ENCODE assay signal across 33 cellular contexts in genomic region chr1:22643928-22644327, GRCh38. TPM values are rescaled to one million over a fixed set of nuclear protein-coding genes. Genes with fewer than 3 reads are reported as not detected.
DNase-seq lines count a peak whose midpoint lies in the region; FAIRE-seq and TF ChIP-seq lines count a peak whose summit lies in the region.
"Had no signal": no experiment of that assay in that cellular context is flagged by ENCODE, and none has a peak within 500 bp of the region (broad histone marks: within the 10 kb centered on the region; RNA-seq: fewer than 3 reads in every experiment).

No MANE protein-coding gene starts in this region.

- no peak overlapping the region for H2AK5ac ChIP-seq in H1 (ENCODE audit: low read depth, low read length)

- no peak overlapping the region for H4K91ac ChIP-seq in H1 (replicated peaks; ENCODE audit: insufficient read length, low read length)

- no peak overlapping the region for H3K27ac Mint-ChIP-seq in Caco-2 (ENCODE audit: unreplicated experiment)
- H3K27ac Mint-ChIP-seq: activated naive CD8-positive, alpha-beta T cell; CD4-positive, CD25-positive, alpha-beta regulatory T cell; naive B cell had no signal

- no peak overlapping the region for H2BK5ac ChIP-seq in H1 (ENCODE audit: low read depth, low read length)

- H3K14ac ChIP-seq in H1 (ENCODE audit: insufficient read length) = no peak overlapping the region

- H3K18ac ChIP-seq in H1 (ENCODE audit: extremely low read depth, low read length) = no peak overlapping the region

- H3K27me3 ChIP-seq in breast epithelium (no peaks in the 10 kb centered on the region), mammary epithelial cell (ENCODE audit: insufficient read depth, low read length) (no peaks in the 10 kb centered on the region), H1 (replicated peaks in 1 of 4; ENCODE audit: control insufficient read depth in 3 of 4, extremely low read depth in 1 of 4, insufficient read depth in 3 of 4, low read length in 3 of 4) (no peaks in the 10 kb centered on the region; a peak in 1 of 7 replicates), osteoblast (ENCODE audit: insufficient read depth, low read length) (peaks cover 3% of the 10 kb centered on the region), tibial nerve (peaks cover 0 to 13% of the 10 kb centered on the region in 2 donors), Caco-2 (replicated peaks; ENCODE audit: control insufficient read depth, insufficient read depth, low read length) (no peaks in the 10 kb centered on the region)
- H3K27me3 ChIP-seq: ascending aorta had no signal

- TF ChIP-seq EP300 in H1 (IDR thresholded peaks at IDR 0.05; ENCODE audit: borderline replicate concordance in 1 of 2, low read depth in 2 of 2, low read length in 2 of 2) (no peak), tibial nerve (IDR thresholded peaks at IDR 0.05) (no peak)

- H3K4me3 ChIP-seq in breast epithelium = peak overlapping the region; percentile 27 to 42 (median 41)
- H3K4me3 ChIP-seq in mammary epithelial cell (replicated peaks in 1 of 3; ENCODE audit: insufficient read depth in 1 of 3, low read depth in 2 of 3, low read length in 3 of 3) = no peak overlapping the region
- H3K4me3 ChIP-seq in H1 (ENCODE audit: extremely low read depth in 1 of 4, insufficient read depth in 2 of 4, low read depth in 3 of 4, low read length in 4 of 4) = no peak overlapping the region
- no peak overlapping the region for H3K4me3 ChIP-seq in osteoblast (ENCODE audit: insufficient read depth, low read length)
- peak overlapping the region; percentile 3 to 47 (median 13) for H3K4me3 ChIP-seq in tibial nerve
- H3K4me3 ChIP-seq in Caco-2 (ENCODE audit: low read depth, low read length) = no peak overlapping the region
- H3K4me3 ChIP-seq: prostate gland had no signal

- H4K5ac ChIP-seq in H1 (ENCODE audit: insufficient read length, low read depth, low read length) = no peak overlapping the region

- H2AFZ ChIP-seq in mammary epithelial cell (ENCODE audit: low read depth, low read length) (no peak overlapping the region), H1 (ENCODE audit: low read length) (no peak overlapping the region), osteoblast (ENCODE audit: low read length) (no peak overlapping the region)

- in situ Hi-C loops in mammary epithelial cell (cut with MboI; ENCODE audit: low sequenced_read_pairs in 2 of 2) = no loop called here

- H4K20me1 ChIP-seq in mammary epithelial cell (ENCODE audit: insufficient read depth, low read length) (no peaks in the 10 kb centered on the region), H1 (replicated peaks in 1 of 2; ENCODE audit: control insufficient read depth in 1 of 2, insufficient read depth in 2 of 2, low read length in 2 of 2) (no peaks in the 10 kb centered on the region), osteoblast (ENCODE audit: insufficient read depth, low read length) (peaks cover 2% of the 10 kb centered on the region)

- CTCF ChIA-PET in mammary epithelial cell (lab: Charles Lee; ENCODE audit: low non-redundant PET) (no interaction called here), H1 (lab: Charles Lee; ENCODE audit: partially characterized antibody) (interaction anchor here (1.1 to 5.8 kb wide), 6 partner anchors 12 to 117 kb away, joined by 3 to 70 read pairs (median 22); no protein-coding TSS in a partner anchor), Caco-2 (lab: Charles Lee) (no interaction called here)

- no peak for TF ChIP-seq CTCF in breast epithelium (IDR thresholded peaks at IDR 0.05)
- TF ChIP-seq CTCF in mammary epithelial cell (conservative IDR thresholded peaks at IDR 0.05 in 1 of 2, IDR thresholded peaks at IDR 0.05 in 1 of 2; ENCODE audit: extremely low read depth in 1 of 2, insufficient read depth in 1 of 2, low read depth in 1 of 2, low read length in 2 of 2) = no peak
- no peak for TF ChIP-seq CTCF in H1 (IDR thresholded peaks at IDR 0.05; ENCODE audit: control extremely low read depth in 1 of 3, insufficient read depth in 1 of 3, low read depth in 1 of 3, low read length in 3 of 3)
- no peak for TF ChIP-seq CTCF in osteoblast (IDR thresholded peaks at IDR 0.05; ENCODE audit: extremely low read depth, low read depth, low read length)
- no peak for TF ChIP-seq CTCF in tibial nerve (IDR thresholded peaks at IDR 0.05)
- no peak for TF ChIP-seq CTCF in Caco-2 (IDR thresholded peaks at IDR 0.05; ENCODE audit: insufficient read depth in 1 of 2, low read depth in 1 of 2, low read length in 1 of 2, severe bottlenecking in 1 of 2, unreplicated experiment in 1 of 2)

- H3K79me2 ChIP-seq in mammary epithelial cell (ENCODE audit: insufficient read depth, low read length) (no peaks in the 10 kb centered on the region), H1 (ENCODE audit: control insufficient read depth in 1 of 2, insufficient read depth in 2 of 2, low read length in 2 of 2) (no peaks in the 10 kb centered on the region), osteoblast (ENCODE audit: insufficient read depth, low read length) (no peaks in the 10 kb centered on the region)

- H3K9me3 Mint-ChIP-seq in Caco-2 (ENCODE audit: unreplicated experiment) = no peaks in the 10 kb centered on the region
- H3K9me3 Mint-ChIP-seq: CD4-positive, CD25-positive, alpha-beta regulatory T cell; naive B cell had no signal

- dilution Hi-C loops in mammary epithelial cell (cut with HindIII; ENCODE audit: low sequenced_read_pairs) = no loop called here

- FAIRE-seq in H1 (lab: Jason Lieb, UNC) = no peak
- FAIRE-seq: GM12891, small intestine, urothelium cell line had no signal

- no peaks in the 10 kb centered on the region for H3K4me1 Mint-ChIP-seq in Caco-2 (ENCODE audit: low read depth, unreplicated experiment)
- H3K4me1 Mint-ChIP-seq: naive B cell had no signal

- H3K4me2 ChIP-seq in mammary epithelial cell (ENCODE audit: insufficient read depth, low read depth, low read length) (no peak overlapping the region), H1 (ENCODE audit: insufficient read depth in 1 of 2, low read depth in 2 of 2, low read length in 2 of 2) (no peak overlapping the region), osteoblast (ENCODE audit: insufficient read depth, low read length) (no peak overlapping the region)
- H3K4me2 ChIP-seq: SK-N-SH had no signal

- H3K36me3 Mint-ChIP-seq in Caco-2 (ENCODE audit: insufficient read depth, unreplicated experiment) = no peaks in the 10 kb centered on the region
- H3K36me3 Mint-ChIP-seq: activated naive CD8-positive, alpha-beta T cell; CD4-positive, CD25-positive, alpha-beta regulatory T cell; naive B cell had no signal

- 76% methylated on average over 7 of the region's 12 CpGs for WGBS in mammary epithelial cell (ENCODE audit: low coverage, missing lambda C conversion rate)
- 81% methylated on average over 8 of the region's 12 CpGs; no CpG with 5 or more reads in 1 of the 2 experiments for WGBS in H1 (ENCODE audit: extremely low coverage in 1 of 2, insufficient coverage in 1 of 2, insufficient read length in 1 of 2, insufficient replicate concordance in 2 of 2, low coverage in 1 of 2, low lambda C conversion rate in 2 of 2, missing lambda C conversion rate in 1 of 2), 2 experiments
- WGBS in tibial nerve, 2 donors = 82 to 84% methylated on average over 6 to 11 of the region's 12 CpGs

- no peak for TF ChIP-seq RAD21 in H1 (IDR thresholded peaks at IDR 0.05 in 1 of 2, conservative IDR thresholded peaks at IDR 0.05 in 1 of 2; ENCODE audit: low read depth in 2 of 2, low read length in 2 of 2)

- H4K8ac ChIP-seq in H1 (ENCODE audit: extremely low read depth, insufficient read depth, low read length) = peak overlapping the region; percentile 87; the same call in 1 of the 2 replicates

- TF ChIP-seq POLR2A in breast epithelium (IDR thresholded peaks at IDR 0.05) (no peak), H1 (IDR thresholded peaks at IDR 0.05; ENCODE audit: control extremely low read depth in 1 of 2, low read depth in 2 of 2, low read length in 2 of 2) (no peak), tibial nerve (IDR thresholded peaks at IDR 0.05) (no peak)

- H3K36me3 ChIP-seq in breast epithelium (no peaks in the 10 kb centered on the region), mammary epithelial cell (ENCODE audit: insufficient read depth, low read length) (no peaks in the 10 kb centered on the region), H1 (ENCODE audit: control insufficient read depth in 2 of 4, insufficient read depth in 4 of 4, low read length in 3 of 4) (no peaks in the 10 kb centered on the region), osteoblast (ENCODE audit: insufficient read depth, low read length) (no peaks in the 10 kb centered on the region), tibial nerve (no peaks in the 10 kb centered on the region), Caco-2 (ENCODE audit: control insufficient read depth, insufficient read depth, low read length) (no peaks in the 10 kb centered on the region)
- H3K36me3 ChIP-seq: ascending aorta, prostate gland had no signal

- no peak overlapping the region for H2BK20ac ChIP-seq in H1 (ENCODE audit: low read length)

- H3K23ac ChIP-seq in H1 (ENCODE audit: insufficient read length) = no peak overlapping the region

- H3K23me2 ChIP-seq in H1 (ENCODE audit: low read depth, low read length) = no peaks in the 10 kb centered on the region

- no peak overlapping the region for H3K56ac ChIP-seq in H1 (replicated peaks; ENCODE audit: insufficient read length, low read depth, low read length)

- no peak overlapping the region for H2BK120ac ChIP-seq in H1 (replicated peaks; ENCODE audit: low read depth, low read length)

- H3K4me3 Mint-ChIP-seq in Caco-2 (ENCODE audit: unreplicated experiment) = no peak overlapping the region
- H3K4me3 Mint-ChIP-seq: activated naive CD8-positive, alpha-beta T cell; CD4-positive, CD25-positive, alpha-beta regulatory T cell; naive B cell had no signal

- H3K9me3 ChIP-seq in breast epithelium (no peaks in the 10 kb centered on the region), mammary epithelial cell (replicated peaks; ENCODE audit: insufficient read depth, low read length) (no peaks in the 10 kb centered on the region), H1 (ENCODE audit: insufficient read depth in 2 of 2, low read depth in 1 of 2, low read length in 1 of 2) (no peaks in the 10 kb centered on the region), osteoblast (ENCODE audit: low read depth, low read length) (no peaks in the 10 kb centered on the region), tibial nerve (no peaks in the 10 kb centered on the region), Caco-2 (no peaks in the 10 kb centered on the region)
- H3K9me3 ChIP-seq: ascending aorta, prostate gland, SK-N-SH had no signal

- no peak overlapping the region for H3K4ac ChIP-seq in H1 (replicated peaks; ENCODE audit: insufficient read length, low read depth, low read length)

- no TSS peak for BruUV-seq in mammary epithelial cell (replicated peaks; lab: Mats Ljungman, UMichigan)
- no TSS peak for BruUV-seq in Caco-2 (replicated peaks; lab: Mats Ljungman, UMichigan)

- DNase-seq in breast epithelium (ENCODE audit: low spot score in 2 of 2) (no peak), mammary epithelial cell (no peak), H1 (ENCODE audit: low read depth in 1 of 2, low spot score in 2 of 2) (no peak), osteoblast (ENCODE audit: insufficient read length, low spot score, missing footprints) (peak; percentile 34), tibial nerve (ENCODE audit: low spot score in 2 of 2) (no peak), Caco-2 (no peak), NCI-H345 treated with DMSO at 0.1 percent for 48 hours (lab: John Stamatoyannopoulos, UW; ENCODE audit: unreplicated experiment) (no peak)
- DNase-seq in stimulated activated naive CD4-positive, alpha-beta T cell (lab: John Stamatoyannopoulos, UW) = no peak
- DNase-seq: activated CD4-positive, alpha-beta T cell treated with anti-CD3 and anti-CD28 coated beads for 1 hour; activated effector memory CD4-positive, alpha-beta T cell treated with Interleukin-2 at 50 U/mL for 16 hours; activated T-cell treated with anti-CD3 and anti-CD28 coated beads for 4 hours; CD4-positive, CD25-positive, alpha-beta regulatory T cell; effector memory CD4-positive, alpha-beta T cell; erythroblast; foreskin melanocyte; Karpas-422; naive B cell; NCI-H1436 treated with DMSO at 0.1 percent for 48 hours; NCI-H2107; NCI-H446 treated with DMSO at 0.1 percent for 48 hours; NCI-H82; SK-N-SH; small intestine; stimulated activated CD4-positive, alpha-beta T cell treated with anti-CD3 and anti-CD28 coated beads, Interleukin-1b, Interleukin-23, amount 100 ng/mL, for 48 hours; stimulated activated CD8-positive, alpha-beta memory T cell treated with anti-CD3 and anti-CD28 coated beads, Interleukin-4, amount 100 ng/mL, for 48 hours; T-helper 2 cell had no signal

- H3K4me1 ChIP-seq in breast epithelium (no peaks in the 10 kb centered on the region), mammary epithelial cell (ENCODE audit: insufficient read depth, low read length) (no peaks in the 10 kb centered on the region), H1 (replicated peaks in 1 of 4; ENCODE audit: control insufficient read depth in 3 of 4, insufficient read depth in 4 of 4, low read length in 3 of 4) (peaks cover 0 to 5% (median 3%) of the 10 kb centered on the region in 4 experiments; a peak in 4 of 7 replicates), osteoblast (ENCODE audit: insufficient read depth, low read length) (no peaks in the 10 kb centered on the region), tibial nerve (peaks cover 0 to 7% (median 2%) of the 10 kb centered on the region in 4 donors), Caco-2 (no peaks in the 10 kb centered on the region)
- H3K4me1 ChIP-seq: ascending aorta, prostate gland had no signal

- peaks cover 6% of the 10 kb centered on the region for H3K27me3 Mint-ChIP-seq in Caco-2 (ENCODE audit: insufficient read depth, unreplicated experiment)

- H3K79me1 ChIP-seq in H1 (ENCODE audit: low read depth, low read length) = no peaks in the 10 kb centered on the region

- POLR2A ChIA-PET in H1 (lab: Charles Lee; ENCODE audit: partially characterized antibody) (no interaction called here), Caco-2 (lab: Charles Lee) (no interaction called here)

- H3K27ac ChIP-seq in breast epithelium = no peak overlapping the region
- no peak overlapping the region for H3K27ac ChIP-seq in mammary epithelial cell (ENCODE audit: insufficient read depth, low read depth, low read length)
- H3K27ac ChIP-seq in H1 (ENCODE audit: low read depth, low read length) = no peak overlapping the region
- H3K27ac ChIP-seq in osteoblast (ENCODE audit: low read depth, low read length) = no peak overlapping the region
- H3K27ac ChIP-seq in tibial nerve = peak overlapping the region in 1 of 4 donors; percentile 4
- H3K27ac ChIP-seq: 22Rv1, ascending aorta, prostate gland, RWPE1 had no signal

- intact Hi-C loops in breast epithelium (cut with DNase I; ENCODE audit: low total_unique reads) (loop anchor here (5.0 kb wide), 1 partner anchor 222 kb away; no protein-coding TSS in a partner anchor), mammary epithelial cell (cut with micrococcal nuclease) (loop anchor here (5.0 to 10.0 kb wide), 2 partner anchors 369 to 512 kb away; no protein-coding TSS in a partner anchor), Caco-2 (cut with micrococcal nuclease; ENCODE audit: unreplicated experiment) (loop anchor here (5.0 kb wide), 1 partner anchor 102 kb away; no protein-coding TSS in a partner anchor)

- H2BK15ac ChIP-seq in H1 (ENCODE audit: low read length) = no peak overlapping the region

- H2BK12ac ChIP-seq in H1 (ENCODE audit: low read depth, low read length) = no peak overlapping the region

- no peak overlapping the region for H3K9ac ChIP-seq in mammary epithelial cell (ENCODE audit: insufficient read depth, low read length)
- no peak overlapping the region for H3K9ac ChIP-seq in H1 (replicated peaks in 1 of 4; ENCODE audit: extremely low read depth in 1 of 4, low read depth in 3 of 4, low read length in 3 of 4)
- H3K9ac ChIP-seq: SK-N-SH had no signal

RNA-seq across cellular contexts. Expression of gene C1QC, which starts 0.5 kb away (rescaled TPM):
- total RNA-seq in breast epithelium = 100 to 1,000 TPM in 2 of 3 donors, 10 to 100 TPM in 1; 76.4 to 385 (median 113) TPM
- total RNA-seq in mammary epithelial cell = not detected
- polyA plus RNA-seq in mammary epithelial cell = not detected
- not detected for polyA minus RNA-seq in mammary epithelial cell
- total RNA-seq in H1 (2021; fragmentation: NEBNext Ultra II Directional; extraction: Animal tissue kit (Norgen Biotek cat#: 25700)) = not detected in 2 replicates
- not detected in 2 replicates for polyA plus RNA-seq in H1 (2011; rRNA removed)
- not detected for polyA plus RNA-seq in H1 (2011; cell fraction: cytosol; rRNA removed)
- polyA plus RNA-seq in H1 (2011; cell fraction: nucleus; rRNA removed) = not detected
- polyA plus RNA-seq in H1 (2012, experiment 1 of 2) = not detected in 4 replicates
- polyA plus RNA-seq in H1 (2012, experiment 2 of 2) = not detected
- polyA plus RNA-seq in H1 (2013, experiment 1 of 2) = not detected
- not detected for polyA plus RNA-seq in H1 (2013, experiment 2 of 2)
- polyA minus RNA-seq in H1 (2011; rRNA and poly(A)+ RNA removed) = not detected in 2 replicates
- not detected for polyA minus RNA-seq in H1 (2011; cell fraction: cytosol; rRNA and poly(A)+ RNA removed)
- polyA minus RNA-seq in H1 (2011; cell fraction: nucleus; rRNA and poly(A)+ RNA removed) = not detected
- 2.2 TPM in 1 of 2 replicates, not detected in the other for total RNA-seq in osteoblast
- 100 to 1,000 TPM; 130 to 315 (median 188) TPM for total RNA-seq in tibial nerve
- total RNA-seq in Caco-2 (2022) = not detected in 2 replicates
- total RNA-seq: CD4-positive, CD25-positive, alpha-beta regulatory T cell had no signal
- polyA plus RNA-seq: CD4-positive, CD25-positive, alpha-beta regulatory T cell; SK-N-SH had no signal

RNA-seq across cellular contexts. Expression of gene C1QA, which starts 7.5 kb away (rescaled TPM):
- total RNA-seq in breast epithelium (100 to 1,000 TPM in 2 of 3 donors, 10 to 100 TPM in 1; 55.7 to 355 (median 104) TPM), mammary epithelial cell (not detected), osteoblast (1.1 TPM in 1 of 2 replicates, not detected in the other), tibial nerve (100 to 1,000 TPM; 139 to 231 (median 182) TPM), Caco-2 (2022) (not detected in 2 replicates)
- polyA plus RNA-seq in mammary epithelial cell (not detected), H1 (2011; rRNA removed) (not detected in 2 replicates)
- not detected for polyA minus RNA-seq in mammary epithelial cell
- not detected in 2 replicates for total RNA-seq in H1 (2021; fragmentation: NEBNext Ultra II Directional; extraction: Animal tissue kit (Norgen Biotek cat#: 25700))
- not detected for polyA plus RNA-seq in H1 (2011; cell fraction: cytosol; rRNA removed)
- not detected for polyA plus RNA-seq in H1 (2011; cell fraction: nucleus; rRNA removed)
- not detected in 4 replicates for polyA plus RNA-seq in H1 (2012, experiment 1 of 2)
- not detected for polyA plus RNA-seq in H1 (2012, experiment 2 of 2)
- not detected for polyA plus RNA-seq in H1 (2013, experiment 1 of 2)
- polyA plus RNA-seq in H1 (2013, experiment 2 of 2) = not detected
- not detected in 2 replicates for polyA minus RNA-seq in H1 (2011; rRNA and poly(A)+ RNA removed)
- not detected for polyA minus RNA-seq in H1 (2011; cell fraction: cytosol; rRNA and poly(A)+ RNA removed)
- polyA minus RNA-seq in H1 (2011; cell fraction: nucleus; rRNA and poly(A)+ RNA removed) = not detected
- total RNA-seq: CD4-positive, CD25-positive, alpha-beta regulatory T cell had no signal
- polyA plus RNA-seq: CD4-positive, CD25-positive, alpha-beta regulatory T cell; SK-N-SH had no signal

RNA-seq across cellular contexts. Expression of gene C1QB, which starts 9.1 kb away (rescaled TPM):
- 100 to 1,000 TPM; 172 to 706 (median 330) TPM for total RNA-seq in breast epithelium
- total RNA-seq in mammary epithelial cell = not detected
- not detected for polyA plus RNA-seq in mammary epithelial cell
- polyA minus RNA-seq in mammary epithelial cell = not detected
- not detected in 2 replicates for total RNA-seq in H1 (2021; fragmentation: NEBNext Ultra II Directional; extraction: Animal tissue kit (Norgen Biotek cat#: 25700))
- polyA plus RNA-seq in H1 (2011; rRNA removed) = not detected in 2 replicates
- polyA plus RNA-seq in H1 (2011; cell fraction: cytosol; rRNA removed) = not detected
- polyA plus RNA-seq in H1 (2011; cell fraction: nucleus; rRNA removed) = not detected
- polyA plus RNA-seq in H1 (2012, experiment 1 of 2) = not detected in 4 replicates
- polyA plus RNA-seq in H1 (2012, experiment 2 of 2) = not detected
- not detected for polyA plus RNA-seq in H1 (2013, experiment 1 of 2)
- not detected for polyA plus RNA-seq in H1 (2013, experiment 2 of 2)
- polyA minus RNA-seq in H1 (2011; rRNA and poly(A)+ RNA removed) = not detected in 2 replicates
- polyA minus RNA-seq in H1 (2011; cell fraction: cytosol; rRNA and poly(A)+ RNA removed) = not detected
- not detected for polyA minus RNA-seq in H1 (2011; cell fraction: nucleus; rRNA and poly(A)+ RNA removed)
- 0.72 TPM in 1 of 2 replicates, not detected in the other for total RNA-seq in osteoblast
- 100 to 1,000 TPM; 252 to 592 (median 411) TPM for total RNA-seq in tibial nerve
- not detected in 2 replicates for total RNA-seq in Caco-2 (2022)
- total RNA-seq: CD4-positive, CD25-positive, alpha-beta regulatory T cell had no signal
- polyA plus RNA-seq: CD4-positive, CD25-positive, alpha-beta regulatory T cell; SK-N-SH had no signal

Comparison
In these comparisons a context has a peak if more than half of its experiments do, and no peak if none do; other contexts are left out.
1. H3K4me3 ChIP-seq: peak in breast epithelium (3 of 3) and tibial nerve (4 of 4); none in mammary epithelial cell (0 of 3), H1 (0 of 4), osteoblast (single experiment) and Caco-2 (single experiment).
2. RNA of gene C1QC, which starts 0.5 kb away (total RNA-seq): 130 to 315 TPM in tibial nerve and 76.4 to 385 TPM in breast epithelium; 2.2 TPM in osteoblast, not detected in mammary epithelial cell, not detected in H1 and not detected in Caco-2; every median in the first group is over 10 times any median in the second.
3. RNA of gene C1QA, which starts 7.5 kb away (total RNA-seq): 139 to 231 TPM in tibial nerve and 55.7 to 355 TPM in breast epithelium; 1.1 TPM in osteoblast, not detected in mammary epithelial cell, not detected in H1 and not detected in Caco-2; every median in the first group is over 10 times any median in the second.
4. RNA of gene C1QB, which starts 9.1 kb away (total RNA-seq): 252 to 592 TPM in tibial nerve and 172 to 706 TPM in breast epithelium; 0.72 TPM in osteoblast, not detected in mammary epithelial cell, not detected in H1 and not detected in Caco-2; every median in the first group is over 100 times any median in the second.